Comparison of ENCODE assay signal across 21 cellular contexts in the genomic region with DNA sequence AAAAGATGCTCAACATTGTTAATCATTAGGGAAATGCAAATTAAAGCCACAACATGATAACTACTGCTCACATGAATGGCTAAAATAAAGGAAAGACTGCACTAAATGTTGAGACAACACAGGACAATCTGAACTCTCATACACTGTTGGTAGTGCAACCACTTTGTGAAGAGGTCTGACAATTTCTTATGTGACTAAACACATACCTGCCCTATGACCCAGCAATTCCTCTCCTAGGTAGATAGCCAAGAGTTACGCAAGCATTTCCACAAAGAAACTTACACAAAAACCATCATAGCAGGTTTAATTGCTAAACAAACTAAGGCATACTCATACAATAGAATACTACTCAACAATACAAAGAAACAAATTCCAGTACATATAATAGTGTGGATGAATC. TPM values are rescaled to one million over a fixed set of nuclear protein-coding genes. Genes with fewer than 3 reads are reported as not detected.
DNase-seq lines count a peak whose midpoint lies in the region; ATAC-seq, FAIRE-seq and TF ChIP-seq lines count a peak whose summit lies in the region.
"Had no signal": no experiment of that assay in that cellular context is flagged by ENCODE, and none has a peak within 500 bp of the region (broad histone marks: within the 10 kb centered on the region; RNA-seq: fewer than 3 reads in every experiment).

No MANE protein-coding gene starts in this region.

- H3K27me3 Mint-ChIP-seq in naive thymus-derived CD4-positive, alpha-beta T cell = peaks cover 0 to 31% (median 0%) of the 10 kb centered on the region in 5 donors
- H3K27me3 Mint-ChIP-seq: B cell had no signal

- FAIRE-seq in GM12878 (lab: Jason Lieb, UNC) = peak; percentile 13
- FAIRE-seq: GM18507 had no signal

- H3K36me3 Mint-ChIP-seq in naive thymus-derived CD4-positive, alpha-beta T cell = peaks cover 0 to 5% (median under 1%) of the 10 kb centered on the region in 5 donors

- CTCF ChIA-PET in GM12878 (lab: Yijun Ruan, JAX) = interaction anchor here (0.8 to 2.0 kb wide), 5 partner anchors 11 to 113 kb away, joined by 3 to 11 read pairs (median 4); no protein-coding TSS in a partner anchor
- CTCF ChIA-PET in naive thymus-derived CD4-positive, alpha-beta T cell (lab: Charles Lee) = interaction anchor here (1.0 to 2.5 kb wide), 2 partner anchors 12 to 170 kb away, joined by 4 to 9 read pairs; no protein-coding TSS in a partner anchor

- no peaks in the 10 kb centered on the region for H3K9me3 ChIP-seq in GM12878 (replicated peaks; ENCODE audit: control insufficient read depth, insufficient read depth, low read length)
- no peaks in the 10 kb centered on the region for H3K9me3 ChIP-seq in naive thymus-derived CD4-positive, alpha-beta T cell (ENCODE audit: control insufficient read depth in 2 of 3, low read length in 3 of 3)
- H3K9me3 ChIP-seq: ascending aorta had no signal

- no peak for TF ChIP-seq EP300 in GM12878 (IDR thresholded peaks at IDR 0.05; ENCODE audit: borderline replicate concordance in 1 of 2, control insufficient read depth in 1 of 2, low read depth in 2 of 2, low read length in 2 of 2)

- H3K27ac ChIP-seq in GM12878 (ENCODE audit: control insufficient read depth, insufficient read depth) (no peak overlapping the region), foreskin keratinocyte (no peak overlapping the region)
- H3K27ac ChIP-seq in naive thymus-derived CD4-positive, alpha-beta T cell (ENCODE audit: low read depth, low read length) = no peak overlapping the region
- H3K27ac ChIP-seq: ascending aorta had no signal

- intact Hi-C loops in GM12878 (cut with micrococcal nuclease; ENCODE audit: unreplicated experiment) = no loop called here
- intact Hi-C loops in naive thymus-derived CD4-positive, alpha-beta T cell (cut with micrococcal nuclease) = no loop called here

- POLR2A ChIA-PET in GM12878 (lab: Charles Lee) = interaction anchor here (1.7 kb wide), 1 partner anchor 66 kb away, joined by 6 read pairs; no protein-coding TSS in a partner anchor
- POLR2A ChIA-PET in naive thymus-derived CD4-positive, alpha-beta T cell (lab: Charles Lee) = interaction anchor here (2.7 kb wide), 1 partner anchor 11 kb away, joined by 11 read pairs; no protein-coding TSS in a partner anchor

- H4K20me1 ChIP-seq in GM12878 (ENCODE audit: control insufficient read depth, insufficient read depth) = no peaks in the 10 kb centered on the region

- TF ChIP-seq CTCF in GM12878 (IDR thresholded peaks at IDR 0.05 in 2 of 3, conservative IDR thresholded peaks at IDR 0.05 in 1 of 3; ENCODE audit: control insufficient read depth in 2 of 3, extremely low read depth in 1 of 3, insufficient read depth in 1 of 3, low read depth in 3 of 3, low read length in 3 of 3) (no peak), foreskin keratinocyte (conservative IDR thresholded peaks at IDR 0.05) (no peak)

- no peaks in the 10 kb centered on the region for H3K79me2 ChIP-seq in GM12878 (ENCODE audit: control insufficient read depth, insufficient read depth, low read length)

- H2AFZ ChIP-seq in GM12878 (ENCODE audit: control insufficient read depth, low read depth, low read length) = no peak overlapping the region

- no peak overlapping the region for H3K4me3 ChIP-seq in GM12878
- H3K4me3 ChIP-seq in naive thymus-derived CD4-positive, alpha-beta T cell (ENCODE audit: low read length) = no peak overlapping the region
- H3K4me3 ChIP-seq: ascending aorta had no signal

- WGBS in GM12878 (ENCODE audit: insufficient coverage, insufficient replicate concordance, low lambda C conversion rate, missing lambda C conversion rate) = 100% methylated on average over 1 of the region's 1 CpG

- peak; percentile 39; the same call in 2 of the 3 replicates for ATAC-seq in GM12878
- peak; percentile 97 for ATAC-seq in foreskin keratinocyte
- no peak for ATAC-seq in naive thymus-derived CD4-positive, alpha-beta T cell
- ATAC-seq in HG03571 (IDR thresholded peaks at IDR 0.05; ENCODE audit: unreplicated experiment) = no peak

- no peak overlapping the region for H3K9ac ChIP-seq in GM12878 (ENCODE audit: control insufficient read depth, insufficient read depth, low read length)

- H3K4me1 Mint-ChIP-seq in naive thymus-derived CD4-positive, alpha-beta T cell = peaks cover 0 to 2% (median 0%) of the 10 kb centered on the region in 7 donors

- no peak for TF ChIP-seq POLR2A in GM12878 (IDR thresholded peaks at IDR 0.05; ENCODE audit: low read depth, low read length)

- no peaks in the 10 kb centered on the region for H3K36me3 ChIP-seq in GM12878 (ENCODE audit: control insufficient read depth in 2 of 2, insufficient read depth in 2 of 2, low read length in 1 of 2)
- H3K36me3 ChIP-seq in naive thymus-derived CD4-positive, alpha-beta T cell (ENCODE audit: control insufficient read depth in 2 of 3, insufficient read depth in 3 of 3, low read length in 3 of 3) = no peaks in the 10 kb centered on the region
- H3K36me3 ChIP-seq: ascending aorta had no signal

- TF ChIP-seq RAD21 in GM12878 (IDR thresholded peaks at IDR 0.05; ENCODE audit: insufficient read depth, low read depth, low read length) = no peak

- no peak overlapping the region for H3K4me3 Mint-ChIP-seq in naive thymus-derived CD4-positive, alpha-beta T cell
- H3K4me3 Mint-ChIP-seq: B cell had no signal

- RAD21 ChIA-PET in GM12878 (lab: Charles Lee; ENCODE audit: unreplicated experiment) = interaction anchor here (2.7 kb wide), 1 partner anchor 11 kb away, joined by 13 read pairs; no protein-coding TSS in a partner anchor

- no peaks in the 10 kb centered on the region for H3K27me3 ChIP-seq in GM12878 (replicated peaks in 1 of 2; ENCODE audit: control insufficient read depth in 2 of 2, insufficient read depth in 2 of 2, low read length in 1 of 2)
- H3K27me3 ChIP-seq in foreskin keratinocyte = no peaks in the 10 kb centered on the region
- no peaks in the 10 kb centered on the region for H3K27me3 ChIP-seq in naive thymus-derived CD4-positive, alpha-beta T cell (ENCODE audit: control insufficient read depth in 2 of 2, insufficient read depth in 2 of 2, low read length in 2 of 2)
- H3K27me3 ChIP-seq: ascending aorta had no signal

- DNase-seq in HS-5 (ENCODE audit: low read depth) (peak; percentile 10), GM12878 (ENCODE audit: low read depth, low spot score) (no peak), foreskin keratinocyte (peak; percentile 89 to 95), renal cortical epithelial cell (ENCODE audit: low read depth) (peak; percentile 90), Kasumi-1 (lab: John Stamatoyannopoulos, UW) (no peak), NCI-H187 treated with DMSO at 0.1 percent for 48 hours (lab: John Stamatoyannopoulos, UW) (no peak)
- DNase-seq in naive thymus-derived CD4-positive, alpha-beta T cell = no peak
- DNase-seq: activated CD4-positive, alpha-beta T cell treated with anti-CD3 and anti-CD28 coated beads for 1 hour; activated CD8-positive, alpha-beta memory T cell treated with anti-CD3 and anti-CD28 coated beads, Interleukin-2, amount 50 U/mL, for 4 hours; activated gamma-delta T cell treated with Interleukin-2 at 50 U/mL for 16 hours; DMS 273 treated with DMSO at 0.1 percent for 48 hours; hippocampal formation; NCI-H1105; NK-92 treated with Interleukin-12 subunit alpha and Interleukin-12 subunit beta, amount 100 ng/mL, for 24 hours; SHP77; stimulated activated CD4-positive, alpha-beta T cell treated with anti-CD3 and anti-CD28 coated beads, Interleukin-4, amount 100 ng/mL, for 1 hour; stimulated activated CD8-positive, alpha-beta memory T cell treated with anti-CD3 and anti-CD28 coated beads, Interleukin-4, amount 100 ng/mL, for 48 hours had no signal

- no peak overlapping the region for H3K4me2 ChIP-seq in GM12878 (ENCODE audit: control insufficient read depth, insufficient read depth)

- BruUV-seq in GM12878 (replicated peaks; lab: Mats Ljungman, UMichigan) = no TSS peak

- SMC1A ChIA-PET in GM12878 (lab: Charles Lee; ENCODE audit: uncharacterized antibody, unreplicated experiment) = interaction anchor here (1.0 to 3.1 kb wide), 7 partner anchors 10 to 170 kb away, joined by 3 to 26 read pairs (median 5); no protein-coding TSS in a partner anchor

- no peaks in the 10 kb centered on the region for H3K4me1 ChIP-seq in GM12878 (ENCODE audit: control insufficient read depth, insufficient read depth, low read length)
- H3K4me1 ChIP-seq in foreskin keratinocyte = peaks cover 5% of the 10 kb centered on the region
- H3K4me1 ChIP-seq in naive thymus-derived CD4-positive, alpha-beta T cell (ENCODE audit: control insufficient read depth in 2 of 2, insufficient read depth in 2 of 2, low read length in 2 of 2) = no peaks in the 10 kb centered on the region
- H3K4me1 ChIP-seq: ascending aorta had no signal

- peaks cover 0 to 5% (median 1%) of the 10 kb centered on the region in 11 donors for H3K9me3 Mint-ChIP-seq in naive thymus-derived CD4-positive, alpha-beta T cell

- in situ Hi-C loops in GM12878 (cut with MboI) = no loop called here

- H3K27ac Mint-ChIP-seq in naive thymus-derived CD4-positive, alpha-beta T cell = no peak overlapping the region

TF ChIP-seq in GM12878, 131 proteins besides CTCF, POLR2A, EP300 and RAD21 (continues in another document):
- TF ChIP-seq IKZF2 (IDR thresholded peaks at IDR 0.05) = no peak
- no peak for TF ChIP-seq SRF (IDR thresholded peaks at IDR 0.05; ENCODE audit: low read depth in 2 of 2, low read length in 2 of 2)

RNA-seq across cellular contexts. Expression of gene HERPUD2, which starts 41.8 kb away (rescaled TPM):
- total RNA-seq in GM12878 (2013; cell fraction: nucleolus; rRNA removed) = 31.4 and 31.7 TPM in 2 replicates
- total RNA-seq in GM12878 (2014; rRNA removed) (14.2 and 15.0 TPM in 2 replicates), GM12878 (2014; rRNA removed; fragmentation: Illumina TruSeq; extraction: Trizol) (12.2 and 12.3 TPM in 2 replicates), GM12878 (2021) (13.0 and 13.3 TPM in 2 replicates), foreskin keratinocyte (22.5 and 24.3 TPM in 2 replicates), renal cortical epithelial cell (33.0 and 40.0 TPM in 2 replicates)
- polyA plus RNA-seq in GM12878 (2011; ENCODE audit: low read depth) = 7.0 TPM
- polyA plus RNA-seq in GM12878 (2011; rRNA removed) (48.6 and 69.6 TPM in 2 replicates), GM12878 (2014; fragmentation: Illumina TruSeq; extraction: Trizol) (18.7 and 19.4 TPM in 2 replicates), GM12878 (2014; fragmentation: Nextera tagmentation; extraction: Ambion mirVana) (1 to 10 TPM; 4.7 to 6.8 TPM), GM12878 (2014; rRNA removed) (14.4 TPM in 2 replicates), GM12878 (2016; fragmentation: Nextera tagmentation; extraction: Ambion mirVana) (10 to 100 TPM; 13.7 to 15.2 TPM), foreskin keratinocyte (8.9 and 11.3 TPM in 2 replicates)
- 58.5 and 63.7 TPM in 2 replicates for polyA plus RNA-seq in GM12878 (2011; cell fraction: cytosol; rRNA removed)
- 22.7 and 30.8 TPM in 2 replicates for polyA plus RNA-seq in GM12878 (2011; cell fraction: nucleus; rRNA removed)
- polyA plus RNA-seq in GM12878 (2012) = 9.0 and 13.7 TPM in 2 replicates
- polyA minus RNA-seq in GM12878 (2011; rRNA and poly(A)+ RNA removed) = 89.5 and 97.7 TPM in 2 replicates
- polyA minus RNA-seq in GM12878 (2011; cell fraction: cytosol; rRNA and poly(A)+ RNA removed) = 22.2 and 25.8 TPM in 2 replicates
- 44.2 and 67.9 TPM in 2 replicates for polyA minus RNA-seq in GM12878 (2011; cell fraction: nucleus; rRNA and poly(A)+ RNA removed)
- total RNA-seq in naive thymus-derived CD4-positive, alpha-beta T cell = 10 to 100 TPM; 38.1 to 92.6 (median 62.4) TPM
- polyA plus RNA-seq in naive thymus-derived CD4-positive, alpha-beta T cell = 10 to 100 TPM; 68.7 to 76.8 TPM

Comparison
In these comparisons a context has a peak if more than half of its experiments do, and no peak if none do; other contexts are left out.
1. DNase-seq: peak in HS-5 (single experiment), foreskin keratinocyte (2 of 2) and renal cortical epithelial cell (single experiment); none in GM12878 (single experiment), Kasumi-1 (0 of 2), naive thymus-derived CD4-positive, alpha-beta T cell (0 of 9) and NCI-H187 treated with DMSO at 0.1 percent for 48 hours (single experiment).
2. ATAC-seq: peak in GM12878 (single experiment) and foreskin keratinocyte (single experiment); none in naive thymus-derived CD4-positive, alpha-beta T cell (single experiment) and HG03571 (single experiment).